ENCODE assay signal across 30 cellular contexts in the genomic region with DNA sequence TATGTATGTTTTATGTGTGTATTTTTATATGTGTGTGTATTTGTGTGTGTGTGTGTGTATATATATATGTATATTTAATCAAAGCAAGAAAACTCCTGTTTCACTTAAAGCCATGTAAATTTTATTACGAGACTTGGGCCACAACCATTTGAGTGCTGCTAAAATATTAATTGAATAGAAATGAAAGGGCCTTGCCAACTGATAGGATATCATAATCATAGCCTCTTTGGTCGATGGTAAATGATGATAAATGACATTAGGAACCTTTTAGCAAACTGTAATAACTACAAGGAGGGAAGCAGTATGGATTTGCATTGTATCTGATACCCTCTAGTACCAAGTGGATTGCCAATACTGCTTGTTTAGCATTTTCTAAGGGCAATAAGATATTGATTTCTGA.
"Had no signal": no experiment of that assay in that cellular context is flagged by ENCODE, and none has a peak within 500 bp of the region (broad histone marks: within the 10 kb centered on the region; RNA-seq: fewer than 3 reads in every experiment).

No MANE protein-coding gene starts in this region.

- H3K27ac Mint-ChIP-seq: nephron progenitor cell; progenitor cell of endocrine pancreas; stimulated activated memory B cell treated with anti-CD40 and anti-IgM and Interleukin-4, amounts not matched to agents 10 μg/mL and 1 μg/mL and 100 μg/mL, for 72 hours had no signal

- H3K9me3 ChIP-seq: adrenal gland, body of pancreas, colonic mucosa, esophagus squamous epithelium, gastroesophageal sphincter, mucosa of descending colon, right lobe of liver, suprapubic skin, tibial artery, upper lobe of right lung had no signal

- ATAC-seq: body of pancreas; gastroesophageal sphincter; left cardiac atrium; left ventricle myocardium superior; mucosa of descending colon; right lobe of liver; stimulated activated memory B cell treated with anti-CD40 and anti-IgM and Interleukin-4, amounts not matched to agents 10 μg/mL and 1 μg/mL and 100 μg/mL, for 72 hours; upper lobe of right lung had no signal

- H3K9me3 Mint-ChIP-seq: nephron progenitor cell; stimulated activated memory B cell treated with anti-CD40 and anti-IgM and Interleukin-4, amounts not matched to agents 10 μg/mL and 1 μg/mL and 100 μg/mL, for 72 hours had no signal

- H3K4me3 ChIP-seq: adrenal gland, body of pancreas, colonic mucosa, esophagus squamous epithelium, gastroesophageal sphincter, mucosa of descending colon, right lobe of liver, skin epidermis, suprapubic skin, tibial artery, upper lobe of right lung had no signal

- H3K36me3 ChIP-seq: adrenal gland, colonic mucosa, right lobe of liver, upper lobe of right lung had no signal

- DNase-seq: activated CD4-positive, alpha-beta T cell treated with anti-CD3 and anti-CD28 coated beads for 4 hours; activated CD4-positive, alpha-beta T cell treated with anti-CD3 and anti-CD28 coated beads, Interleukin-2, amount 50 U/mL, for 48 hours; activated CD8-positive, alpha-beta memory T cell treated with anti-CD3 and anti-CD28 coated beads for 24 hours; activated effector memory CD4-positive, alpha-beta T cell treated with Interleukin-2 at 50 U/mL for 16 hours; activated naive CD4-positive, alpha-beta T cell treated with Interleukin-2 at 50 U/mL for 16 hours; adrenal gland; aorta; body of pancreas; cerebellar nuclear complex; colonic mucosa; effector CD8-positive, alpha-beta T cell; esophagus squamous epithelium; hippocampal formation; left cardiac atrium; left ventricle myocardium superior; mucosa of descending colon; nephron progenitor cell; right lobe of liver; stimulated activated CD4-positive, alpha-beta T cell treated with anti-CD3 and anti-CD28 coated beads, Interleukin-4, amount 100 ng/mL, for 4 hours; stimulated activated CD8-positive, alpha-beta memory T cell treated with anti-CD3 and anti-CD28 coated beads, Interleukin-4, amount 100 ng/mL, for 48 hours; T-helper 1 cell; tibial artery; upper lobe of right lung had no signal

- H3K27me3 Mint-ChIP-seq: activated naive CD8-positive, alpha-beta T cell; stimulated activated memory B cell treated with anti-CD40 and anti-IgM and Interleukin-4, amounts not matched to agents 10 μg/mL and 1 μg/mL and 100 μg/mL, for 72 hours had no signal

- H3K4me1 ChIP-seq: right lobe of liver had no signal

- H3K27me3 ChIP-seq: adrenal gland, body of pancreas, colonic mucosa, esophagus squamous epithelium, gastroesophageal sphincter, right lobe of liver, suprapubic skin, tibial artery, upper lobe of right lung had no signal

- H3K27ac ChIP-seq: body of pancreas, colonic mucosa, epithelial cell of prostate, esophagus squamous epithelium, gastroesophageal sphincter, right lobe of liver, skin epidermis, suprapubic skin, upper lobe of right lung had no signal

- H3K4me3 Mint-ChIP-seq: stimulated activated memory B cell treated with anti-CD40 and anti-IgM and Interleukin-4, amounts not matched to agents 10 μg/mL and 1 μg/mL and 100 μg/mL, for 72 hours had no signal
